23 cellular contexts compared by ENCODE assay signal in the genomic region with DNA sequence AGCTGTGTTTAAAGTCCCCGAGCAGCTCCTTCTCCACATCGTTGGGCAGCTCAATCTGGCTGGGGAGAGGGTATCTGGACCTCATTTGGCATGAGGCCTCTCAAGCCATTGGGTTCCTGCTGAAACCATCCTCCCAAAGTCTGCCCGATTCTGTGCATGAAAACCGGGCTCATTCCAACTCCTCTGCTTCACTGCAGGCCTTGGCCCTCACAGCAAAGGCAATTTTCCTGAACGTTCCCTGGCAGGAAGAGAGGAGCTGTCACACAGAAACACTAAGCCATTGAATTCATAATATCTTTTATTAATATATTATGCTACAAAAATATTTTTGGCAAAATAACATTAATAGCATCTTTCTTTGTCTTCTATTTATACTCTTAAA.
"Had no signal": no experiment of that assay in that cellular context is flagged by ENCODE, and none has a peak within 500 bp of the region (broad histone marks: within the 10 kb centered on the region; RNA-seq: fewer than 3 reads in every experiment).

No MANE protein-coding gene starts in this region.

- H3K4me1 Mint-ChIP-seq: activated T-helper 17 cell treated with anti-CD3 and anti-CD28 coated beads, Interleukin-2, amount 50 U/mL, for 72 hours; stimulated activated naive B cell treated with anti-CD40 and anti-IgM and Interleukin-4, amounts not matched to agents 10 μg/mL and 1 μg/mL and 100 μg/mL, for 72 hours; WTC11 had no signal

- H3K36me3 Mint-ChIP-seq: activated naive CD4-positive, alpha-beta T cell treated with anti-CD3 and anti-CD28 coated beads, Interleukin-2, amount 50 U/mL, for 72 hours; stimulated activated naive B cell treated with anti-CD40 and anti-IgM and Interleukin-4, amounts not matched to agents 10 μg/mL and 1 μg/mL and 100 μg/mL, for 72 hours; WTC11 had no signal

- H3K4me3 ChIP-seq: body of pancreas, cardiac muscle cell, gastrocnemius medialis, pancreas, psoas muscle, stomach, tibial nerve had no signal

- H3K27me3 ChIP-seq: body of pancreas, gastrocnemius medialis, pancreas, tibial nerve had no signal

- H3K36me3 ChIP-seq: cardiac muscle cell, gastrocnemius medialis, pancreas, stomach, tibial nerve had no signal

- DNase-seq: activated CD4-positive, alpha-beta T cell treated with anti-CD3 and anti-CD28 coated beads, Interleukin-2, amount 50 U/mL, for 1 hour; activated CD8-positive, alpha-beta T cell treated with anti-CD3 and anti-CD28 coated beads for 36 hours; activated naive CD4-positive, alpha-beta T cell; activated T-cell treated with anti-CD3 and anti-CD28 coated beads, Interleukin-2, amount 50 U/mL, for 4 hours; body of pancreas; dermis blood vessel endothelial cell; effector CD4-positive, alpha-beta T cell; gastrocnemius medialis; glutamatergic neuron; left ventricle myocardium superior; nephron progenitor cell; psoas muscle; stimulated activated CD4-positive, alpha-beta T cell treated with anti-CD3 and anti-CD28 coated beads, Interleukin-15, amount 100 ng/mL, for 24 hours; stimulated activated CD4-positive, alpha-beta T cell treated with anti-CD3 and anti-CD28 coated beads, Interleukin-2, amount 100 ng/mL, for 24 hours; stimulated activated naive B cell treated with anti-CD40 and anti-IgM and Interleukin-4, amounts not matched to agents 10 μg/mL and 1 μg/mL and 100 μg/mL, for 72 hours; stomach; T-helper 2 cell had no signal

- H3K9me3 ChIP-seq: body of pancreas, gastrocnemius medialis, pancreas, psoas muscle, stomach, tibial nerve had no signal

- H3K27ac ChIP-seq: body of pancreas, cardiac muscle cell, gastrocnemius medialis, pancreas, psoas muscle, stomach, tibial nerve had no signal

- H3K9me3 Mint-ChIP-seq: activated CD8-positive, alpha-beta T cell treated with anti-CD3 and anti-CD28 coated beads for 36 hours; activated naive CD4-positive, alpha-beta T cell treated with anti-CD3 and anti-CD28 coated beads, Interleukin-2, amount 50 U/mL, for 72 hours; activated T-cell treated with anti-CD3 and anti-CD28 coated beads, Interleukin-2, amount 50 U/mL, for 4 hours; activated T-helper 17 cell treated with anti-CD3 and anti-CD28 coated beads, Interleukin-2, amount 50 U/mL, for 72 hours; nephron progenitor cell; stimulated activated naive B cell treated with anti-CD40 and anti-IgM and Interleukin-4, amounts not matched to agents 10 μg/mL and 1 μg/mL and 100 μg/mL, for 72 hours; WTC11 had no signal

- H3K27ac Mint-ChIP-seq: activated CD8-positive, alpha-beta T cell treated with anti-CD3 and anti-CD28 coated beads for 36 hours; activated naive CD4-positive, alpha-beta T cell treated with anti-CD3 and anti-CD28 coated beads, Interleukin-2, amount 50 U/mL, for 72 hours; activated T-helper 17 cell treated with anti-CD3 and anti-CD28 coated beads, Interleukin-2, amount 50 U/mL, for 72 hours; nephron progenitor cell; stimulated activated naive B cell treated with anti-CD40 and anti-IgM and Interleukin-4, amounts not matched to agents 10 μg/mL and 1 μg/mL and 100 μg/mL, for 72 hours; WTC11 had no signal

- H3K4me3 Mint-ChIP-seq: activated CD8-positive, alpha-beta T cell treated with anti-CD3 and anti-CD28 coated beads for 36 hours; activated T-cell treated with anti-CD3 and anti-CD28 coated beads, Interleukin-2, amount 50 U/mL, for 4 hours; activated T-helper 17 cell treated with anti-CD3 and anti-CD28 coated beads, Interleukin-2, amount 50 U/mL, for 72 hours; nephron progenitor cell; stimulated activated naive B cell treated with anti-CD40 and anti-IgM and Interleukin-4, amounts not matched to agents 10 μg/mL and 1 μg/mL and 100 μg/mL, for 72 hours; WTC11 had no signal

- H3K4me1 ChIP-seq: body of pancreas, gastrocnemius medialis, pancreas, psoas muscle, stomach had no signal

- ATAC-seq: activated CD8-positive, alpha-beta T cell treated with anti-CD3 and anti-CD28 coated beads for 36 hours; activated naive CD4-positive, alpha-beta T cell treated with anti-CD3 and anti-CD28 coated beads, Interleukin-2, amount 50 U/mL, for 72 hours; activated T-cell treated with anti-CD3 and anti-CD28 coated beads, Interleukin-2, amount 50 U/mL, for 4 hours; activated T-helper 17 cell treated with anti-CD3 and anti-CD28 coated beads, Interleukin-2, amount 50 U/mL, for 72 hours; body of pancreas; gastrocnemius medialis; left ventricle myocardium superior; pancreas; psoas muscle; stimulated activated naive B cell treated with anti-CD40 and anti-IgM and Interleukin-4, amounts not matched to agents 10 μg/mL and 1 μg/mL and 100 μg/mL, for 72 hours had no signal
